ENCODE assay signal across 16 cellular contexts in genomic region chr17:48571826-48572417, GRCh38. TPM values are rescaled to one million over a fixed set of nuclear protein-coding genes. Genes with fewer than 3 reads are reported as not detected.
DNase-seq lines count a peak whose midpoint lies in the region; ATAC-seq, FAIRE-seq and TF ChIP-seq lines count a peak whose summit lies in the region.
"Had no signal": no experiment of that assay in that cellular context is flagged by ENCODE, and none has a peak within 500 bp of the region (broad histone marks: within the 10 kb centered on the region; RNA-seq: fewer than 3 reads in every experiment).

No MANE protein-coding gene starts in this region.

- H3K36me3 ChIP-seq in astrocyte (ENCODE audit: insufficient read depth, low read length) = no peaks in the 10 kb centered on the region
- no peaks in the 10 kb centered on the region for H3K36me3 ChIP-seq in kidney (ENCODE audit: control insufficient read depth in 1 of 2, insufficient read depth in 2 of 2, low read length in 2 of 2)
- no peaks in the 10 kb centered on the region for H3K36me3 ChIP-seq in smooth muscle cell (ENCODE audit: low read depth)
- H3K36me3 ChIP-seq in PC-9 (ENCODE audit: low read depth) = no peaks in the 10 kb centered on the region
- H3K36me3 ChIP-seq: cardiac muscle cell had no signal

- no peaks in the 10 kb centered on the region for H3K9me3 ChIP-seq in astrocyte (ENCODE audit: insufficient read depth, low read depth, low read length)
- H3K9me3 ChIP-seq in kidney (ENCODE audit: control insufficient read depth in 1 of 2, low read length in 2 of 2) = no peaks in the 10 kb centered on the region
- H3K9me3 ChIP-seq in smooth muscle cell (replicated peaks; ENCODE audit: low read depth) = no peaks in the 10 kb centered on the region
- no peaks in the 10 kb centered on the region for H3K9me3 ChIP-seq in PC-9 (ENCODE audit: insufficient read depth, low read depth)

- intact Hi-C loops in Calu3 (cut with micrococcal nuclease; ENCODE audit: unreplicated experiment) = no loop called here
- intact Hi-C loops in kidney (cut with DNase I) = no loop called here
- intact Hi-C loops in PC-9 (cut with micrococcal nuclease; ENCODE audit: unreplicated experiment) = no loop called here

- H3K9ac ChIP-seq in astrocyte (ENCODE audit: low read length) = peak overlapping the region; percentile 82
- H3K9ac ChIP-seq in kidney (ENCODE audit: low read length in 2 of 2) = peak overlapping the region; percentile 68 to 82
- H3K9ac ChIP-seq in smooth muscle cell (ENCODE audit: low read depth) = no peak overlapping the region

- H3K4me3 Mint-ChIP-seq in Calu3 (ENCODE audit: low read depth, unreplicated experiment) (no peak overlapping the region), astrocyte (ENCODE audit: unreplicated experiment) (no peak overlapping the region)
- H3K4me3 Mint-ChIP-seq: memory B cell; stimulated activated naive CD8-positive, alpha-beta T cell treated with anti-CD3 and anti-CD28 coated beads, Interleukin-15, amount 100 ng/mL, for 72 hours had no signal

- H3K27me3 ChIP-seq in astrocyte (ENCODE audit: insufficient read depth, low read length) (peaks cover 94% of the 10 kb centered on the region), smooth muscle cell (ENCODE audit: low read depth) (peaks cover 98% of the 10 kb centered on the region), PC-9 (ENCODE audit: insufficient read depth, low read depth) (no peaks in the 10 kb centered on the region)

- peak overlapping the region; percentile 80 for H3K4me2 ChIP-seq in astrocyte (ENCODE audit: low read length)
- H3K4me2 ChIP-seq in smooth muscle cell = peak overlapping the region; percentile 64
- H3K4me2 ChIP-seq in PC-9 = no peak overlapping the region

- ATAC-seq in HG02642 (IDR thresholded peaks at IDR 0.05; ENCODE audit: poor library complexity, unreplicated experiment) (no peak), HG03442 (IDR thresholded peaks at IDR 0.05; ENCODE audit: unreplicated experiment) (no peak)
- ATAC-seq: stimulated activated naive CD8-positive, alpha-beta T cell treated with anti-CD3 and anti-CD28 coated beads, Interleukin-15, amount 100 ng/mL, for 72 hours had no signal

- H4K20me1 ChIP-seq in astrocyte (ENCODE audit: insufficient read depth, low read length) = no peaks in the 10 kb centered on the region
- peaks cover 100% of the 10 kb centered on the region for H4K20me1 ChIP-seq in smooth muscle cell (ENCODE audit: low read depth)
- no peaks in the 10 kb centered on the region for H4K20me1 ChIP-seq in PC-9 (ENCODE audit: insufficient read depth)

- TF ChIP-seq CTCF in Calu3 (IDR thresholded peaks at IDR 0.05; ENCODE audit: unreplicated experiment) (no peak), astrocyte (IDR thresholded peaks at IDR 0.05; ENCODE audit: insufficient read depth, low read depth, low read length) (no peak), kidney (IDR thresholded peaks at IDR 0.05; ENCODE audit: borderline replicate concordance, extremely low read depth, insufficient read depth) (no peak), smooth muscle cell (IDR thresholded peaks at IDR 0.05; ENCODE audit: borderline replicate concordance, insufficient read depth, poor library complexity, severe bottlenecking) (no peak), PC-9 (conservative IDR thresholded peaks at IDR 0.05) (no peak)

- H3K27ac ChIP-seq in astrocyte (ENCODE audit: low read depth, low read length) (peak overlapping the region; percentile 77), kidney (ENCODE audit: low read depth in 2 of 2, low read length in 2 of 2) (peak overlapping the region; percentile 81 to 86), smooth muscle cell (ENCODE audit: low read depth) (peak overlapping the region; percentile 64), PC-9 (no peak overlapping the region)
- H3K27ac ChIP-seq: cardiac muscle cell had no signal

- POLR2A ChIA-PET in PC-9 (lab: Charles Lee; ENCODE audit: unreplicated experiment) = no interaction called here

- H3K36me3 Mint-ChIP-seq in Calu3 (ENCODE audit: insufficient read depth, unreplicated experiment) = peaks cover 86% of the 10 kb centered on the region
- H3K36me3 Mint-ChIP-seq in astrocyte (ENCODE audit: low read depth, unreplicated experiment) = no peaks in the 10 kb centered on the region
- H3K36me3 Mint-ChIP-seq: memory B cell had no signal

- BruUV-seq in Calu3 (replicated peaks; lab: Mats Ljungman, UMichigan) = no TSS peak
- BruUV-seq in PC-9 (replicated peaks; lab: Mats Ljungman, UMichigan) = no TSS peak

- H3K4me1 ChIP-seq in astrocyte (ENCODE audit: insufficient read depth, low read length) (peaks cover 34% of the 10 kb centered on the region), kidney (ENCODE audit: control insufficient read depth in 1 of 2, insufficient read depth in 1 of 2, low read depth in 1 of 2, low read length in 2 of 2) (peaks cover 28 to 29% of the 10 kb centered on the region in 2 donors), smooth muscle cell (ENCODE audit: low read depth) (peaks cover 4% of the 10 kb centered on the region), PC-9 (replicated peaks; ENCODE audit: insufficient read depth) (0 out of 2 replicates have a peak, but pooled peaks cover 6% of the 10 kb centered on the region)

- CTCF ChIA-PET in Calu3 (lab: Charles Lee) (no interaction called here), PC-9 (lab: Charles Lee) (interaction anchor here (0.6 kb wide), 1 partner anchor 362 kb away, joined by 6 read pairs; no protein-coding TSS in a partner anchor)

- H3K4me3 ChIP-seq in astrocyte (ENCODE audit: insufficient read depth, low read depth, low read length) (peak overlapping the region; percentile 11), kidney (ENCODE audit: low read length in 2 of 2) (peak overlapping the region; percentile 32 to 51), smooth muscle cell (no peak overlapping the region), PC-9 (no peak overlapping the region)
- H3K4me3 ChIP-seq: cardiac muscle cell had no signal

- H2AFZ ChIP-seq in astrocyte (ENCODE audit: low read depth, low read length) (no peak overlapping the region), smooth muscle cell (ENCODE audit: low read depth) (no peak overlapping the region), PC-9 (no peak overlapping the region)

- no peaks in the 10 kb centered on the region for H3K9me2 ChIP-seq in PC-9 (ENCODE audit: insufficient read depth)

- H3K27me3 Mint-ChIP-seq in Calu3 (ENCODE audit: unreplicated experiment) (no peaks in the 10 kb centered on the region), astrocyte (ENCODE audit: low read depth, unreplicated experiment) (peaks cover 16% of the 10 kb centered on the region)

- WGBS in smooth muscle cell (ENCODE audit: low lambda C conversion rate) = 89% methylated on average over 1 of the region's 1 CpG

- H3K9me3 Mint-ChIP-seq in Calu3 (ENCODE audit: low read depth, unreplicated experiment) (no peaks in the 10 kb centered on the region), astrocyte (ENCODE audit: unreplicated experiment) (peaks cover 13% of the 10 kb centered on the region)
- H3K9me3 Mint-ChIP-seq: memory B cell; stimulated activated naive CD8-positive, alpha-beta T cell treated with anti-CD3 and anti-CD28 coated beads, Interleukin-15, amount 100 ng/mL, for 72 hours had no signal

- peak overlapping the region; percentile 66 for H3K27ac Mint-ChIP-seq in Calu3 (ENCODE audit: unreplicated experiment)
- no peak overlapping the region for H3K27ac Mint-ChIP-seq in astrocyte (ENCODE audit: unreplicated experiment)
- H3K27ac Mint-ChIP-seq: memory B cell; stimulated activated naive CD8-positive, alpha-beta T cell treated with anti-CD3 and anti-CD28 coated beads, Interleukin-15, amount 100 ng/mL, for 72 hours had no signal

- DNase-seq in Calu3 = no peak
- no peak for DNase-seq in astrocyte (ENCODE audit: low read depth)
- DNase-seq in kidney = no peak
- no peak for DNase-seq in smooth muscle cell (lab: John Stamatoyannopoulos, UW; ENCODE audit: unreplicated experiment)
- no peak for DNase-seq in NCI-H526 treated with DMSO at 0.1 percent for 48 hours (lab: John Stamatoyannopoulos, UW)
- no peak for DNase-seq in PC-9
- DNase-seq: COR-L47; effector CD4-positive, alpha-beta T cell; foreskin melanocyte; NCI-H187 treated with DMSO at 0.1 percent for 48 hours; NCI-H524; stimulated activated naive CD8-positive, alpha-beta T cell treated with anti-CD3 and anti-CD28 coated beads, Interleukin-15, amount 100 ng/mL, for 72 hours had no signal

- H3F3A ChIP-seq in smooth muscle cell (ENCODE audit: low read depth) (no peaks in the 10 kb centered on the region), PC-9 (ENCODE audit: insufficient read depth, low read depth) (no peaks in the 10 kb centered on the region)

- FAIRE-seq in astrocyte (lab: Jason Lieb, UNC) (no peak), kidney (lab: Jason Lieb, UNC) (no peak)

- H3K4me1 Mint-ChIP-seq in Calu3 (ENCODE audit: low read depth, unreplicated experiment) = peaks cover 39% of the 10 kb centered on the region
- no peaks in the 10 kb centered on the region for H3K4me1 Mint-ChIP-seq in astrocyte (ENCODE audit: low read depth, unreplicated experiment)

- H3K79me2 ChIP-seq in astrocyte (ENCODE audit: insufficient read depth, low read length) = peaks cover 84% of the 10 kb centered on the region
- peaks cover 56% of the 10 kb centered on the region for H3K79me2 ChIP-seq in smooth muscle cell (ENCODE audit: low read depth)
- no peaks in the 10 kb centered on the region for H3K79me2 ChIP-seq in PC-9 (ENCODE audit: low read depth)

RNA-seq across cellular contexts. Expression of gene HOXB4, which starts 6.2 kb away (rescaled TPM):
- total RNA-seq in Calu3 (2022) (28.0 and 31.1 TPM in 2 replicates), astrocyte (not detected in 2 replicates), kidney (22.6 TPM), smooth muscle cell (0.72 and 2.6 TPM in 2 replicates), PC-9 (2021) (2.0 and 2.1 TPM in 2 replicates)
- polyA plus RNA-seq in kidney (ENCODE audit: insufficient read depth, low read depth, low replicate concordance) (4.4 TPM), smooth muscle cell (0.96 and 1.0 TPM in 2 replicates)

RNA-seq across cellular contexts. Expression of gene HOXB3, which starts 18.1 kb away (rescaled TPM):
- 151 and 154 TPM in 2 replicates for total RNA-seq in Calu3 (2022)
- not detected in 2 replicates for total RNA-seq in astrocyte
- 99.0 TPM for total RNA-seq in kidney
- 12.1 TPM for polyA plus RNA-seq in kidney (ENCODE audit: insufficient read depth, low read depth, low replicate concordance)
- total RNA-seq in smooth muscle cell = 5.1 and 9.1 TPM in 2 replicates
- 2.8 and 4.4 TPM in 2 replicates for polyA plus RNA-seq in smooth muscle cell
- 17.2 and 19.1 TPM in 2 replicates for total RNA-seq in PC-9 (2021)

RNA-seq across cellular contexts. Expression of gene HOXB5, which starts 21.7 kb away (rescaled TPM):
- total RNA-seq in Calu3 (2022) (47.2 and 48.5 TPM in 2 replicates), astrocyte (not detected in 2 replicates), kidney (27.0 TPM), smooth muscle cell (0.49 and 0.94 TPM in 2 replicates), PC-9 (2021) (8.3 and 12.9 TPM in 2 replicates)
- polyA plus RNA-seq in kidney (ENCODE audit: insufficient read depth, low read depth, low replicate concordance) (12.3 TPM), smooth muscle cell (1.4 and 1.8 TPM in 2 replicates)

RNA-seq across cellular contexts. Expression of gene HOXB2, which starts 27.0 kb away (rescaled TPM):
- 24.5 and 32.6 TPM in 2 replicates for total RNA-seq in Calu3 (2022)
- 0.41 and 1.8 TPM in 2 replicates for total RNA-seq in astrocyte
- 61.9 TPM for total RNA-seq in kidney
- polyA plus RNA-seq in kidney (ENCODE audit: insufficient read depth, low read depth, low replicate concordance) = 30.7 TPM
- 16.9 and 40.4 TPM in 2 replicates for total RNA-seq in smooth muscle cell
- polyA plus RNA-seq in smooth muscle cell = 26.5 and 35.6 TPM in 2 replicates
- total RNA-seq in PC-9 (2021) = 0.31 and 0.90 TPM in 2 replicates

RNA-seq across cellular contexts. Expression of gene HOXB6, which starts 32.9 kb away (rescaled TPM):
- total RNA-seq in Calu3 (2022) = 140 and 144 TPM in 2 replicates
- not detected in 2 replicates for total RNA-seq in astrocyte
- 90.2 TPM for total RNA-seq in kidney
- polyA plus RNA-seq in kidney (ENCODE audit: insufficient read depth, low read depth, low replicate concordance) = 44.0 TPM
- 6.3 and 7.2 TPM in 2 replicates for total RNA-seq in smooth muscle cell
- 9.3 and 10.3 TPM in 2 replicates for polyA plus RNA-seq in smooth muscle cell
- total RNA-seq in PC-9 (2021) = 27.9 and 30.7 TPM in 2 replicates
- polyA plus RNA-seq: cardiac muscle cell had no signal

Comparison
In these comparisons a context has a peak if more than half of its experiments do, and no peak if none do; other contexts are left out.
1. H3K4me3 ChIP-seq: peak in astrocyte (single experiment) and kidney (2 of 2); none in smooth muscle cell (single experiment) and PC-9 (single experiment).